ENCODE assay signal across 8 cellular contexts in the genomic region with DNA sequence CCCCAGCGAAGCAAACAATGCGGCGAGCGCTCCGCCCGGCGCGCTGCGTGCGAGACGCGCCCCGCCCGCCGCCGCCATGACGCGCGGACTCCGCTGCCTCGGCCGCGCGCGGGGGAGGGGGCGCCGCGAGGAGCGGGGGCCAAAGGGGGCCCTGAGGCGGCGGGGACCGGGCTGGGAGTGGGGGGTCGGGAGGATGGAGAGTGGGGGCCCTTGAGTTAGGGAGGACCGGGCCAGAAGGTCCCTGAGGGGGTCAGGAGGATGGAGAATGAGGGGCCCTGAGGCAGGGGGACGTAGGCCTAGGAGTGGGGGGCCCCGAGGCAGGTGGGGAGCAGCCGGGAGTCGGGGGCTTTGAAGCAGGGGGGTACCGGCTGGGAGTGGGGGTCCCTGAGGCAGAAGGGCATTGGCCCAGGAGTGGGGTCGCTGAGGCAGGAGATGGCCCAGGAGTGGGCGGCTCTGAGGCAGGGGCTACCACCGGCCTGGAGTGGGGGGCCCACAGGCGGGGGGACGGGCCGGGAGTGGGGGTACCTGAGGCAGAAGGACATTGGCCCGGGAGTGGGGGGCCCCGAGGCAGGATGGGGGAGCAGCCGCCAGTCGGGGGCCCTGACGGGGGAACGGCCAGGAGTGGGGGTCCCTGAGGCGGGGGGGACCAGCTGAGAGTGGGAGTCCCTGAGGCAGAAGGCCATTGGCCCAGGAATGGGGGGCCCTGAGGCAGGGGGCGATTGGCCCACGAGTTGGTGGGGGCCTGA. TPM values are rescaled to one million over a fixed set of nuclear protein-coding genes. Genes with fewer than 3 reads are reported as not detected.
DNase-seq lines count a peak whose midpoint lies in the region; ATAC-seq and TF ChIP-seq lines count a peak whose summit lies in the region.

A gene (minus strand): TSS at position 21 of the 746 bp plus-strand sequence. CDS start 3,556 bp downstream, outside the sequence.

- H3K9me3 ChIP-seq in mucosa of descending colon, result no peaks in the 10 kb centered on the region

- H3K9me3 Mint-ChIP-seq in stimulated activated naive CD8-positive, alpha-beta T cell treated with anti-CD3 and anti-CD28 coated beads, Interleukin-15, amount 100 ng/mL, for 72 hours, result no peaks in the 10 kb centered on the region

- peaks cover 21% of the 10 kb centered on the region for H3K4me1 ChIP-seq in mucosa of descending colon (ENCODE audit: low read depth)

- peaks cover 6% of the 10 kb centered on the region for H3K36me3 ChIP-seq in mucosa of descending colon (ENCODE audit: low read depth)

- ATAC-seq in mucosa of descending colon, result peak; percentile 82
- ATAC-seq in stimulated activated naive CD8-positive, alpha-beta T cell treated with anti-CD3 and anti-CD28 coated beads, Interleukin-15, amount 100 ng/mL, for 72 hours, result peak; percentile 66
- no peak for ATAC-seq in HG02840 (IDR thresholded peaks at IDR 0.05; ENCODE audit: low FRiP score, unreplicated experiment)

- intact Hi-C loops in mucosa of descending colon (cut with DNase I, micrococcal nuclease), result no loop called here

- no peak for TF ChIP-seq CTCF in AG09309 (IDR thresholded peaks at IDR 0.05; ENCODE audit: control insufficient read depth, insufficient read depth, low read depth, low read length, missing control alignments)
- TF ChIP-seq CTCF in mucosa of descending colon (IDR thresholded peaks at IDR 0.05), result no peak

- H3K27me3 Mint-ChIP-seq in stimulated activated naive CD8-positive, alpha-beta T cell treated with anti-CD3 and anti-CD28 coated beads, Interleukin-15, amount 100 ng/mL, for 72 hours, result no peaks in the 10 kb centered on the region

- peak within 1 kb of the TSS; percentile 94 to 96 for H3K4me3 Mint-ChIP-seq in stimulated activated naive CD8-positive, alpha-beta T cell treated with anti-CD3 and anti-CD28 coated beads, Interleukin-15, amount 100 ng/mL, for 72 hours

- H3K4me3 ChIP-seq in AG09309 (ENCODE audit: control insufficient read depth, low read depth, low read length) (peak within 1 kb of the TSS; percentile 75), mucosa of descending colon (peak within 1 kb of the TSS; percentile 61)

- TF ChIP-seq POLR2A in GM19099 (IDR thresholded peaks at IDR 0.05; ENCODE audit: extremely low read depth, insufficient read length, low read depth) (peak; percentile 75), erythroblast (IDR thresholded peaks at IDR 0.05; ENCODE audit: low read length) (no peak)

- H3K27ac Mint-ChIP-seq in stimulated activated naive CD8-positive, alpha-beta T cell treated with anti-CD3 and anti-CD28 coated beads, Interleukin-15, amount 100 ng/mL, for 72 hours, result peak within 1 kb of the TSS; percentile 97 to 99

- peaks cover 50% of the 10 kb centered on the region for H3K4me1 Mint-ChIP-seq in stimulated activated naive CD8-positive, alpha-beta T cell treated with anti-CD3 and anti-CD28 coated beads, Interleukin-15, amount 100 ng/mL, for 72 hours

- DNase-seq in AG09309 (ENCODE audit: low read depth), result no peak
- DNase-seq in NCI-H774 (lab: John Stamatoyannopoulos, UW), result peak; percentile 15
- DNase-seq in activated T-cell treated with anti-CD3 and anti-CD28 coated beads for 4 hours, result peak; percentile 36
- DNase-seq in erythroblast (lab: John Stamatoyannopoulos, UW), result peak; percentile 76 to 86
- peak; percentile 74 to 82 (median 76) for DNase-seq in mucosa of descending colon
- DNase-seq in stimulated activated naive CD8-positive, alpha-beta T cell treated with anti-CD3 and anti-CD28 coated beads, Interleukin-15, amount 100 ng/mL, for 72 hours, result peak; percentile 46 to 56

RNA-seq across cellular contexts. Expression of the gene that starts here (rescaled TPM):
- total RNA-seq in mucosa of descending colon, result 10 to 100 TPM; 33.4 to 51.3 (median 48.4) TPM
